Comparison of ENCODE assay signal across 12 cellular contexts in genomic region chr10:88999629-89000028, GRCh38. TPM values are rescaled to one million over a fixed set of nuclear protein-coding genes. Genes with fewer than 3 reads are reported as not detected.
A peak's percentile ranks its signal among the peaks of the same experiment; 100 is the strongest.
DNase-seq lines count a peak whose midpoint lies in the region; ATAC-seq and TF ChIP-seq lines count a peak whose summit lies in the region.
"Had no signal": no experiment of that assay in that cellular context is flagged by ENCODE, and none has a peak within 500 bp of the region (broad histone marks: within the 10 kb centered on the region; RNA-seq: fewer than 3 reads in every experiment).

No MANE protein-coding gene starts in this region.

- in situ Hi-C loops in HAP-1 (cut with MboI; ENCODE audit: low sequenced_read_pairs) = no loop called here

- TF ChIP-seq POLR2A in gastroesophageal sphincter (IDR thresholded peaks at IDR 0.05) = no peak

- H3K4me3 ChIP-seq in gastroesophageal sphincter (peak overlapping the region in 1 of 2 donors; percentile 17), tibial artery (peak overlapping the region; percentile 32 to 42), HAP-1 (no peak overlapping the region)

- 33 to 40% methylated on average over 1 of the region's 1 CpG for WGBS in gastroesophageal sphincter (ENCODE audit: low coverage in 1 of 2), 2 donors

- DNase-seq in activated CD4-positive, alpha-beta T cell treated with anti-CD3 and anti-CD28 coated beads, Interleukin-2, amount 10 ng/mL, durations not matched to agents 7 days and 5 days = no peak
- DNase-seq in activated CD4-positive, alpha-beta T cell treated with anti-CD3 and anti-CD28 coated beads for 1 hour = no peak
- no peak for DNase-seq in activated CD4-positive, alpha-beta memory T cell treated with anti-CD3 and anti-CD28 coated beads, Interleukin-2, amount 10 ng/mL, durations not matched to agents 7 days and 5 days
- DNase-seq in tibial artery (no peak), HAP-1 (ENCODE audit: low spot score in 2 of 2) (no peak), SKM-1 (lab: John Stamatoyannopoulos, UW; ENCODE audit: unreplicated experiment) (no peak)
- DNase-seq: activated CD4-positive, alpha-beta T cell treated with anti-CD3 and anti-CD28 coated beads for 48 hours; GF-D8; NCI-H1436 treated with DMSO at 0.1 percent for 48 hours had no signal

- ATAC-seq in gastroesophageal sphincter (peak; percentile 25), GM18907 (IDR thresholded peaks at IDR 0.05; ENCODE audit: unreplicated experiment) (no peak)
- ATAC-seq: Panc1 had no signal

- no peak for TF ChIP-seq CTCF in gastroesophageal sphincter (IDR thresholded peaks at IDR 0.05)
- TF ChIP-seq CTCF in tibial artery (IDR thresholded peaks at IDR 0.05) = no peak

- CTCF ChIA-PET in activated CD4-positive, alpha-beta T cell treated with anti-CD3 and anti-CD28 coated beads, Interleukin-2, amount 10 ng/mL, durations not matched to agents 7 days and 5 days (lab: Charles Lee) = interaction anchor here (3.5 kb wide), 1 partner anchor 9 kb away, joined by 15 read pairs; the partner anchor contains the start of gene FAS
- CTCF ChIA-PET in activated CD4-positive, alpha-beta memory T cell treated with anti-CD3 and anti-CD28 coated beads, Interleukin-2, amount 10 ng/mL, durations not matched to agents 7 days and 5 days (lab: Charles Lee) = interaction anchor here (10.6 kb wide), 1 partner anchor 67 kb away, joined by 63 read pairs; no protein-coding TSS in a partner anchor

- peak overlapping the region; percentile 25 for H3K27ac Mint-ChIP-seq in activated CD4-positive, alpha-beta T cell treated with anti-CD3 and anti-CD28 coated beads, Interleukin-2, amount 10 ng/mL, durations not matched to agents 7 days and 5 days
- H3K27ac Mint-ChIP-seq in activated CD4-positive, alpha-beta memory T cell treated with anti-CD3 and anti-CD28 coated beads, Interleukin-2, amount 10 ng/mL, durations not matched to agents 7 days and 5 days = peak overlapping the region; percentile 59

- H3K4me1 ChIP-seq in gastroesophageal sphincter = peaks cover 0 to 43% (median 10%) of the 10 kb centered on the region in 3 donors
- peaks cover 0 to 82% (median 16%) of the 10 kb centered on the region in 4 donors for H3K4me1 ChIP-seq in tibial artery
- peaks cover 8% of the 10 kb centered on the region for H3K4me1 ChIP-seq in HAP-1

- no peaks in the 10 kb centered on the region for H3K9me3 Mint-ChIP-seq in activated CD4-positive, alpha-beta T cell treated with anti-CD3 and anti-CD28 coated beads, Interleukin-2, amount 10 ng/mL, durations not matched to agents 7 days and 5 days
- no peaks in the 10 kb centered on the region for H3K9me3 Mint-ChIP-seq in activated CD4-positive, alpha-beta memory T cell treated with anti-CD3 and anti-CD28 coated beads, Interleukin-2, amount 10 ng/mL, durations not matched to agents 7 days and 5 days

- TF ChIP-seq EP300 in gastroesophageal sphincter (IDR thresholded peaks at IDR 0.05) = no peak

- no peaks in the 10 kb centered on the region for H3K27me3 ChIP-seq in gastroesophageal sphincter
- H3K27me3 ChIP-seq in tibial artery = no peaks in the 10 kb centered on the region
- no peaks in the 10 kb centered on the region for H3K27me3 ChIP-seq in HAP-1 (ENCODE audit: low read depth)

- POLR2A ChIA-PET in activated CD4-positive, alpha-beta T cell treated with anti-CD3 and anti-CD28 coated beads, Interleukin-2, amount 10 ng/mL, durations not matched to agents 7 days and 5 days (lab: Charles Lee) = no interaction called here
- POLR2A ChIA-PET in activated CD4-positive, alpha-beta memory T cell treated with anti-CD3 and anti-CD28 coated beads, Interleukin-2, amount 10 ng/mL, durations not matched to agents 7 days and 5 days (lab: Charles Lee) = interaction anchor here (1.2 to 4.8 kb wide), 2 partner anchors 8 to 120 kb away, joined by 3 to 142 read pairs; partner anchors contain the start of genes FAS and STAMBPL1

- H3K27ac ChIP-seq in gastroesophageal sphincter = peak overlapping the region; percentile 34 to 70 (median 56)
- H3K27ac ChIP-seq in tibial artery = peak overlapping the region; percentile 71 to 92

- H3K36me3 ChIP-seq in gastroesophageal sphincter (peaks cover 0 to 16% of the 10 kb centered on the region in 2 donors), tibial artery (peaks cover 9 to 13% (median 10%) of the 10 kb centered on the region in 3 donors), HAP-1 (replicated peaks) (no peaks in the 10 kb centered on the region)

- H3K4me1 Mint-ChIP-seq in activated CD4-positive, alpha-beta T cell treated with anti-CD3 and anti-CD28 coated beads, Interleukin-2, amount 10 ng/mL, durations not matched to agents 7 days and 5 days = peaks cover 86% of the 10 kb centered on the region
- peaks cover 81% of the 10 kb centered on the region for H3K4me1 Mint-ChIP-seq in activated CD4-positive, alpha-beta memory T cell treated with anti-CD3 and anti-CD28 coated beads, Interleukin-2, amount 10 ng/mL, durations not matched to agents 7 days and 5 days

- H3K9me3 ChIP-seq in gastroesophageal sphincter (no peaks in the 10 kb centered on the region), tibial artery (no peaks in the 10 kb centered on the region), HAP-1 (no peaks in the 10 kb centered on the region)

- intact Hi-C loops in tibial artery (cut with DNase I; ENCODE audit: low total_unique reads) = no loop called here

- H3K27me3 Mint-ChIP-seq in activated CD4-positive, alpha-beta T cell treated with anti-CD3 and anti-CD28 coated beads, Interleukin-2, amount 10 ng/mL, durations not matched to agents 7 days and 5 days = no peaks in the 10 kb centered on the region
- H3K27me3 Mint-ChIP-seq in activated CD4-positive, alpha-beta memory T cell treated with anti-CD3 and anti-CD28 coated beads, Interleukin-2, amount 10 ng/mL, durations not matched to agents 7 days and 5 days = no peaks in the 10 kb centered on the region

- no peak overlapping the region for H3K4me3 Mint-ChIP-seq in activated CD4-positive, alpha-beta T cell treated with anti-CD3 and anti-CD28 coated beads, Interleukin-2, amount 10 ng/mL, durations not matched to agents 7 days and 5 days
- peak overlapping the region; percentile 71 for H3K4me3 Mint-ChIP-seq in activated CD4-positive, alpha-beta memory T cell treated with anti-CD3 and anti-CD28 coated beads, Interleukin-2, amount 10 ng/mL, durations not matched to agents 7 days and 5 days

- H3K36me3 Mint-ChIP-seq in activated CD4-positive, alpha-beta T cell treated with anti-CD3 and anti-CD28 coated beads, Interleukin-2, amount 10 ng/mL, durations not matched to agents 7 days and 5 days (ENCODE audit: low read depth) = peaks cover 48% of the 10 kb centered on the region
- peaks cover 34% of the 10 kb centered on the region for H3K36me3 Mint-ChIP-seq in activated CD4-positive, alpha-beta memory T cell treated with anti-CD3 and anti-CD28 coated beads, Interleukin-2, amount 10 ng/mL, durations not matched to agents 7 days and 5 days (ENCODE audit: low read depth)

RNA-seq across cellular contexts. Expression of gene FAS, which starts 9.0 kb away (rescaled TPM):
- 10 to 100 TPM; 62.3 to 65.1 TPM for total RNA-seq in activated CD4-positive, alpha-beta T cell treated with anti-CD3 and anti-CD28 coated beads, Interleukin-2, amount 10 ng/mL, durations not matched to agents 7 days and 5 days
- 10 to 100 TPM; 91.1 to 96.4 TPM for total RNA-seq in activated CD4-positive, alpha-beta memory T cell treated with anti-CD3 and anti-CD28 coated beads, Interleukin-2, amount 10 ng/mL, durations not matched to agents 7 days and 5 days
- total RNA-seq in gastroesophageal sphincter = 10 to 100 TPM; 15.0 to 27.5 (median 19.6) TPM

RNA-seq across cellular contexts. Expression of gene ACTA2, which starts 47.1 kb away (rescaled TPM):
- 10 to 100 TPM; 10.7 to 10.8 TPM for total RNA-seq in activated CD4-positive, alpha-beta T cell treated with anti-CD3 and anti-CD28 coated beads, Interleukin-2, amount 10 ng/mL, durations not matched to agents 7 days and 5 days
- 10 to 100 TPM; 14.7 to 15.5 TPM for total RNA-seq in activated CD4-positive, alpha-beta memory T cell treated with anti-CD3 and anti-CD28 coated beads, Interleukin-2, amount 10 ng/mL, durations not matched to agents 7 days and 5 days
- total RNA-seq in gastroesophageal sphincter = 1,000 to 10,000 TPM; 5,887 to 9,086 (median 7,887) TPM

Comparison
In these comparisons a context has a peak if more than half of its experiments do, and no peak if none do; other contexts are left out.
1. RNA of gene ACTA2, which starts 47.1 kb away (total RNA-seq): 5,887 to 9,086 TPM in gastroesophageal sphincter; 14.7 to 15.5 TPM in activated CD4-positive, alpha-beta memory T cell treated with anti-CD3 and anti-CD28 coated beads, Interleukin-2, amount 10 ng/mL, durations not matched to agents 7 days and 5 days and 10.7 to 10.8 TPM in activated CD4-positive, alpha-beta T cell treated with anti-CD3 and anti-CD28 coated beads, Interleukin-2, amount 10 ng/mL, durations not matched to agents 7 days and 5 days; every median in the first group is over 100 times any median in the second.